ENCODE assay signal across 21 cellular contexts in genomic region chr4:15912961-15913630, GRCh38. TPM values are rescaled to one million over a fixed set of nuclear protein-coding genes. Genes with fewer than 3 reads are reported as not detected.
DNase-seq lines count a peak whose midpoint lies in the region; ATAC-seq and TF ChIP-seq lines count a peak whose summit lies in the region.
"Had no signal": no experiment of that assay in that cellular context is flagged by ENCODE, and none has a peak within 500 bp of the region (broad histone marks: within the 10 kb centered on the region; RNA-seq: fewer than 3 reads in every experiment).

No MANE protein-coding gene starts in this region.

- peak overlapping the region in 9 of 11 experiments; percentile 50 to 76 (median 66); a peak in 17 of 22 replicates for H3K4me2 ChIP-seq in BLaER1 treated with 17β-estradiol and CSF1 and Interleukin-3, amounts not matched to agents 10 nM and 100 nM

- CTCF ChIA-PET in Panc1 (lab: Charles Lee): no interaction called here

- peak overlapping the region; percentile 83 for H3K27ac Mint-ChIP-seq in mesothelial cell of epicardium
- H3K27ac Mint-ChIP-seq: activated CD4-positive, alpha-beta T cell treated with anti-CD3 and anti-CD28 coated beads, Interleukin-2, amount 10 ng/mL, durations not matched to agents 24 days and 14 days; activated naive CD8-positive, alpha-beta T cell had no signal

- H3K4me3 Mint-ChIP-seq in mesothelial cell of epicardium: no peak overlapping the region
- H3K4me3 Mint-ChIP-seq: activated CD4-positive, alpha-beta T cell treated with anti-CD3 and anti-CD28 coated beads, Interleukin-2, amount 10 ng/mL, durations not matched to agents 24 days and 14 days; activated naive CD8-positive, alpha-beta T cell; naive B cell had no signal

- H3K27ac ChIP-seq in BLaER1 treated with 17β-estradiol and CSF1 and Interleukin-3, amounts not matched to agents 10 nM and 100 nM: peak overlapping the region in 1 of 11 experiments; percentile 15; a peak in 2 of 22 replicates
- no peak overlapping the region for H3K27ac ChIP-seq in Panc1 (ENCODE audit: low read length)
- H3K27ac ChIP-seq: thoracic aorta had no signal

- H4K20me1 ChIP-seq in BLaER1 treated with 17β-estradiol and CSF1 and Interleukin-3, amounts not matched to agents 10 nM and 100 nM: no peaks in the 10 kb centered on the region

- H3K9me3 Mint-ChIP-seq in mesothelial cell of epicardium: peaks cover 15% of the 10 kb centered on the region

- no peak for TF ChIP-seq CTCF in Panc1 (IDR thresholded peaks at IDR 0.05)
- no peak for TF ChIP-seq CTCF in epithelial cell of esophagus (IDR thresholded peaks at IDR 0.05; ENCODE audit: insufficient read depth, low read depth, low read length, missing control alignments)
- TF ChIP-seq CTCF in mesothelial cell of epicardium (IDR thresholded peaks at IDR 0.05; ENCODE audit: unreplicated experiment): no peak
- TF ChIP-seq CTCF in GM13976 (IDR thresholded peaks at IDR 0.05; ENCODE audit: borderline replicate concordance, control extremely low read depth, extremely low read depth, insufficient read depth, missing control alignments): no peak

- peaks cover 9 to 33% (median 28%) of the 10 kb centered on the region in 10 experiments; a peak in 18 of 20 replicates for H3K4me1 ChIP-seq in BLaER1 treated with 17β-estradiol and CSF1 and Interleukin-3, amounts not matched to agents 10 nM and 100 nM
- no peaks in the 10 kb centered on the region; the same call in 1 of the 2 replicates for H3K4me1 ChIP-seq in Panc1 (ENCODE audit: control insufficient read depth, insufficient read depth, low read length)

- H3K36me3 ChIP-seq in BLaER1 treated with 17β-estradiol and CSF1 and Interleukin-3, amounts not matched to agents 10 nM and 100 nM: peaks cover 0 to 2% (median 0%) of the 10 kb centered on the region in 11 experiments; a peak in 1 of 22 replicates
- H3K36me3 ChIP-seq in Panc1 (ENCODE audit: control insufficient read depth, insufficient read depth, low read length): no peaks in the 10 kb centered on the region
- H3K36me3 ChIP-seq: MG63, thoracic aorta had no signal

- peak; percentile 45 for ATAC-seq in Panc1
- no peak for ATAC-seq in GM19455 (IDR thresholded peaks at IDR 0.05; ENCODE audit: unreplicated experiment)
- ATAC-seq: left ventricle myocardium superior had no signal

- no peaks in the 10 kb centered on the region for H3K27me3 Mint-ChIP-seq in mesothelial cell of epicardium (ENCODE audit: low read depth)
- H3K27me3 Mint-ChIP-seq: activated naive CD8-positive, alpha-beta T cell had no signal

- no peak overlapping the region for H3K4me3 ChIP-seq in BLaER1 treated with 17β-estradiol and CSF1 and Interleukin-3, amounts not matched to agents 10 nM and 100 nM
- no peak overlapping the region for H3K4me3 ChIP-seq in Panc1 (ENCODE audit: low read depth in 2 of 2, low read length in 2 of 2)
- no peak overlapping the region for H3K4me3 ChIP-seq in epithelial cell of esophagus (ENCODE audit: low read length)
- H3K4me3 ChIP-seq: MG63, thoracic aorta had no signal

- H3K9ac ChIP-seq in BLaER1 treated with 17β-estradiol and CSF1 and Interleukin-3, amounts not matched to agents 10 nM and 100 nM: no peak overlapping the region

- H3K36me3 Mint-ChIP-seq in mesothelial cell of epicardium: no peaks in the 10 kb centered on the region

- DNase-seq in Panc1 (ENCODE audit: low read depth, low spot score): no peak
- DNase-seq in epithelial cell of esophagus (ENCODE audit: low read depth): peak; percentile 56
- no peak for DNase-seq in mesothelial cell of epicardium (ENCODE audit: low spot score in 2 of 2, unreplicated experiment in 2 of 2)
- DNase-seq in GM13976 (ENCODE audit: low spot score): no peak
- DNase-seq in NOMO-1 (lab: John Stamatoyannopoulos, UW; ENCODE audit: unreplicated experiment in 2 of 2): no peak
- DNase-seq in globus pallidus (ENCODE audit: low spot score): no peak
- DNase-seq: activated CD4-positive, alpha-beta T cell treated with anti-CD3 and anti-CD28 coated beads, Interleukin-2, amount 10 ng/mL, durations not matched to agents 24 days and 14 days; activated T-cell treated with anti-CD3 and anti-CD28 coated beads for 4 hours; Caco-2; hippocampal formation; left ventricle myocardium superior; naive B cell; NCI-H69; SHP77; stimulated activated CD4-positive, alpha-beta T cell treated with anti-CD3 and anti-CD28 coated beads, Interleukin-1b, Interleukin-23, amount 100 ng/mL, for 48 hours had no signal

- H3K9me3 ChIP-seq in BLaER1 treated with 17β-estradiol and CSF1 and Interleukin-3, amounts not matched to agents 10 nM and 100 nM (replicated peaks in 1 of 11): peaks cover 17 to 32% (median 24%) of the 10 kb centered on the region in 11 experiments
- no peaks in the 10 kb centered on the region for H3K9me3 ChIP-seq in Panc1 (ENCODE audit: control insufficient read depth, insufficient read depth, low read depth, low read length)
- H3K9me3 ChIP-seq: Caco-2, MG63, thoracic aorta had no signal

- intact Hi-C loops in Panc1 (cut with micrococcal nuclease; ENCODE audit: unreplicated experiment): no loop called here

- in situ Hi-C loops in Panc1 (cut with HindIII; ENCODE audit: low pct_unique_long_range_greater_than_20kb, low sequenced_read_pairs) (no loop called here), GM13976 (cut with MboI; ENCODE audit: low sequenced_read_pairs, unreplicated experiment) (no loop called here)

- H3K27me3 ChIP-seq in BLaER1 treated with 17β-estradiol and CSF1 and Interleukin-3, amounts not matched to agents 10 nM and 100 nM: no peaks in the 10 kb centered on the region
- H3K27me3 ChIP-seq in Panc1 (ENCODE audit: control insufficient read depth, insufficient read depth, low read length): no peaks in the 10 kb centered on the region
- H3K27me3 ChIP-seq: MG63 had no signal

- POLR2A ChIA-PET in Panc1 (lab: Charles Lee): no interaction called here

- BruUV-seq in Panc1 (replicated peaks; lab: Mats Ljungman, UMichigan): no TSS peak

- H3K4me1 Mint-ChIP-seq in mesothelial cell of epicardium: peaks cover 39% of the 10 kb centered on the region
- H3K4me1 Mint-ChIP-seq: activated CD4-positive, alpha-beta T cell treated with anti-CD3 and anti-CD28 coated beads, Interleukin-2, amount 10 ng/mL, durations not matched to agents 24 days and 14 days; naive B cell had no signal

RNA-seq across cellular contexts. Expression of gene FGFBP1, which starts 25.4 kb away (rescaled TPM):
- total RNA-seq in Panc1 (2021; ENCODE audit: unreplicated experiment) (0.39 TPM), mesothelial cell of epicardium (0.96 to 1.6 TPM (median 1.2 TPM) in 3 replicates)
- polyA plus RNA-seq in Panc1 (2012; ENCODE audit: insufficient read length): not detected
- total RNA-seq: activated CD4-positive, alpha-beta T cell treated with anti-CD3 and anti-CD28 coated beads, Interleukin-2, amount 10 ng/mL, durations not matched to agents 24 days and 14 days; left ventricle myocardium superior; thoracic aorta had no signal

RNA-seq across cellular contexts. Expression of gene FGFBP2, which starts 49.9 kb away (rescaled TPM):
- total RNA-seq in Panc1 (2021; ENCODE audit: unreplicated experiment) (0.33 TPM), mesothelial cell of epicardium (not detected in 3 replicates)
- not detected for polyA plus RNA-seq in Panc1 (2012; ENCODE audit: insufficient read length)
- total RNA-seq: HT-29, thoracic aorta had no signal
